ENCODE assay signal across 8 cellular contexts in genomic region chr4:2262145-2262943, GRCh38. TPM values are rescaled to one million over a fixed set of nuclear protein-coding genes. Genes with fewer than 3 reads are reported as not detected.
DNase-seq lines count a peak whose midpoint lies in the region; ATAC-seq and TF ChIP-seq lines count a peak whose summit lies in the region.

No MANE protein-coding gene starts in this region.

- peak overlapping the region; percentile 100 for H3K4me2 ChIP-seq in mammary epithelial cell (ENCODE audit: insufficient read depth, low read depth, low read length)

- peak; percentile 99 for DNase-seq in AG04450 (ENCODE audit: low read depth, low spot score)
- peak; percentile 99 for DNase-seq in NCI-H2196 treated with DMSO at 0.1 percent for 48 hours (lab: John Stamatoyannopoulos, UW; ENCODE audit: unreplicated experiment)
- peak; percentile 99 for DNase-seq in WERI-Rb-1
- peak; percentile 100 for DNase-seq in mammary epithelial cell

- H3K27me3 ChIP-seq in AG04450 (ENCODE audit: control insufficient read depth, insufficient read depth, low read length) (no peaks in the 10 kb centered on the region), WERI-Rb-1 (ENCODE audit: insufficient read depth, low read depth, severe bottlenecking) (no peaks in the 10 kb centered on the region), mammary epithelial cell (ENCODE audit: insufficient read depth, low read length) (no peaks in the 10 kb centered on the region), iPS-20b (ENCODE audit: insufficient read depth, low read length) (peaks cover 4% of the 10 kb centered on the region; the same call in 1 of the 2 replicates), skeletal muscle tissue (ENCODE audit: control insufficient read depth in 3 of 3, insufficient read depth in 3 of 3, low read length in 3 of 3) (no peaks in the 10 kb centered on the region)

- no peak overlapping the region for H3K9ac ChIP-seq in mammary epithelial cell (ENCODE audit: insufficient read depth, low read length)
- peak overlapping the region; percentile 72; the same call in 1 of the 2 replicates for H3K9ac ChIP-seq in iPS-20b (ENCODE audit: low read depth, low read length)
- H3K9ac ChIP-seq in skeletal muscle tissue (ENCODE audit: low read depth in 1 of 3, low read length in 3 of 3), result peak overlapping the region; percentile 87 to 96 (median 94)

- CTCF ChIA-PET in AG04450 (lab: Charles Lee), result no interaction called here
- CTCF ChIA-PET in mammary epithelial cell (lab: Charles Lee; ENCODE audit: low non-redundant PET), result interaction anchor here (0.5 to 0.6 kb wide), 2 partner anchors 130 to 681 kb away, joined by 3 read pairs; no protein-coding TSS in a partner anchor

- WGBS in mammary epithelial cell (ENCODE audit: low coverage, missing lambda C conversion rate), result 4% methylated on average over 21 of the region's 98 CpGs

- peaks cover 34% of the 10 kb centered on the region for H3K36me3 ChIP-seq in WERI-Rb-1
- no peaks in the 10 kb centered on the region for H3K36me3 ChIP-seq in mammary epithelial cell (ENCODE audit: insufficient read depth, low read length)
- no peaks in the 10 kb centered on the region for H3K36me3 ChIP-seq in iPS-20b (ENCODE audit: insufficient read depth, low read depth, low read length)
- peaks cover 9 to 14% (median 9%) of the 10 kb centered on the region in 3 donors for H3K36me3 ChIP-seq in skeletal muscle tissue (ENCODE audit: control insufficient read depth in 3 of 3, insufficient read depth in 3 of 3, low read length in 3 of 3)

- intact Hi-C loops in mammary epithelial cell (cut with micrococcal nuclease), result loop anchor here (1.0 kb wide), 1 partner anchor 20 kb away; the partner anchor contains the start of genes HAUS3 and POLN

- H3K4me1 ChIP-seq in mammary epithelial cell (ENCODE audit: insufficient read depth, low read length), result peaks cover 18% of the 10 kb centered on the region
- no peaks in the 10 kb centered on the region for H3K4me1 ChIP-seq in iPS-20b (ENCODE audit: insufficient read depth, low read length)
- peaks cover 69 to 80% (median 80%) of the 10 kb centered on the region in 3 donors for H3K4me1 ChIP-seq in skeletal muscle tissue (ENCODE audit: control insufficient read depth in 3 of 3, insufficient read depth in 3 of 3, low read length in 3 of 3)

- dilution Hi-C loops in mammary epithelial cell (cut with HindIII; ENCODE audit: low sequenced_read_pairs), result loop anchor here (5.0 kb wide), 1 partner anchor 40 kb away; no protein-coding TSS in a partner anchor

- no peaks in the 10 kb centered on the region for H4K20me1 ChIP-seq in mammary epithelial cell (ENCODE audit: insufficient read depth, low read length)

- no TSS peak for BruUV-seq in mammary epithelial cell (replicated peaks; lab: Mats Ljungman, UMichigan)

- ATAC-seq in GM18907 (IDR thresholded peaks at IDR 0.05; ENCODE audit: unreplicated experiment), result peak; percentile 91
- ATAC-seq in HG03139 (IDR thresholded peaks at IDR 0.05; ENCODE audit: unreplicated experiment), result peak; percentile 85

- no peak for TF ChIP-seq CTCF in AG04450 (IDR thresholded peaks at IDR 0.05; ENCODE audit: low read depth, low read length)
- TF ChIP-seq CTCF in WERI-Rb-1 (IDR thresholded peaks at IDR 0.05; ENCODE audit: low read depth, low read length), result no peak
- no peak for TF ChIP-seq CTCF in mammary epithelial cell (conservative IDR thresholded peaks at IDR 0.05 in 1 of 2, IDR thresholded peaks at IDR 0.05 in 1 of 2; ENCODE audit: extremely low read depth in 1 of 2, insufficient read depth in 1 of 2, low read depth in 1 of 2, low read length in 2 of 2)

- H3K9me3 ChIP-seq in AG04450 (ENCODE audit: control insufficient read depth, insufficient read depth, low read length) (no peaks in the 10 kb centered on the region; the same call in 1 of the 2 replicates), WERI-Rb-1 (ENCODE audit: severe bottlenecking) (no peaks in the 10 kb centered on the region), mammary epithelial cell (replicated peaks; ENCODE audit: insufficient read depth, low read length) (no peaks in the 10 kb centered on the region), iPS-20b (ENCODE audit: insufficient read depth, low read depth, low read length) (no peaks in the 10 kb centered on the region), skeletal muscle tissue (ENCODE audit: control insufficient read depth in 3 of 3, low read length in 3 of 3) (no peaks in the 10 kb centered on the region)

- in situ Hi-C loops in mammary epithelial cell (cut with MboI; ENCODE audit: low sequenced_read_pairs in 2 of 2), result no loop called here

- H2AFZ ChIP-seq in mammary epithelial cell (ENCODE audit: low read depth, low read length), result peak overlapping the region; percentile 94

- peaks cover 36% of the 10 kb centered on the region for H3K79me2 ChIP-seq in mammary epithelial cell (ENCODE audit: insufficient read depth, low read length)

- POLR2A ChIA-PET in AG04450 (lab: Yijun Ruan, JAX), result interaction anchor here (0.5 to 1.5 kb wide), 23 partner anchors 9 to 343 kb away, joined by 3 to 10 read pairs (median 4); partner anchors contain the start of genes HAUS3, POLN and RNF4

- H3K4me3 ChIP-seq in AG04450 (ENCODE audit: low read depth, low read length), result peak overlapping the region; percentile 66
- H3K4me3 ChIP-seq in WERI-Rb-1 (ENCODE audit: low read depth, low read length), result peak overlapping the region; percentile 47
- peak overlapping the region; percentile 37 to 80 (median 52) for H3K4me3 ChIP-seq in mammary epithelial cell (replicated peaks in 1 of 3; ENCODE audit: insufficient read depth in 1 of 3, low read depth in 2 of 3, low read length in 3 of 3)
- peak overlapping the region; percentile 66; the same call in 1 of the 2 replicates for H3K4me3 ChIP-seq in iPS-20b (ENCODE audit: low read length)
- H3K4me3 ChIP-seq in skeletal muscle tissue (ENCODE audit: low read length in 3 of 3), result peak overlapping the region; percentile 72 to 85 (median 81)

- H3K27ac ChIP-seq in AG04450 (ENCODE audit: low read depth, low read length), result peak overlapping the region; percentile 87
- peak overlapping the region; percentile 93 for H3K27ac ChIP-seq in WERI-Rb-1
- no peak overlapping the region for H3K27ac ChIP-seq in mammary epithelial cell (ENCODE audit: insufficient read depth, low read depth, low read length)
- H3K27ac ChIP-seq in iPS-20b (ENCODE audit: low read length), result no peak overlapping the region
- H3K27ac ChIP-seq in skeletal muscle tissue (ENCODE audit: low read depth, low read length), result peak overlapping the region; percentile 93

RNA-seq across cellular contexts. Expression of gene MXD4, which starts 0.4 kb away (rescaled TPM):
- polyA plus RNA-seq in AG04450 (2011; rRNA removed) (46.0 and 59.5 TPM in 2 replicates), mammary epithelial cell (17.8 TPM)
- 45.4 and 58.6 TPM in 2 replicates for polyA minus RNA-seq in AG04450 (2011; rRNA and poly(A)+ RNA removed)
- total RNA-seq in mammary epithelial cell (10 to 100 TPM; 26.0 to 36.8 TPM), skeletal muscle tissue (21.4 TPM)
- polyA minus RNA-seq in mammary epithelial cell, result 12.4 TPM

RNA-seq across cellular contexts. Expression of gene HAUS3, which starts 20.4 kb away (rescaled TPM):
- polyA plus RNA-seq in AG04450 (2011; rRNA removed), result 3.1 and 6.0 TPM in 2 replicates
- 1.9 and 2.6 TPM in 2 replicates for polyA minus RNA-seq in AG04450 (2011; rRNA and poly(A)+ RNA removed)
- total RNA-seq in mammary epithelial cell, result 10 to 100 TPM in 1 of 2 donors, 1 to 10 TPM in 1; 9.2 to 12.8 TPM
- 4.2 TPM for polyA plus RNA-seq in mammary epithelial cell
- 3.5 TPM for polyA minus RNA-seq in mammary epithelial cell
- total RNA-seq in skeletal muscle tissue, result 6.8 TPM

RNA-seq across cellular contexts. Expression of gene POLN, which starts 20.4 kb away (rescaled TPM):
- polyA plus RNA-seq in AG04450 (2011; rRNA removed), result 0.35 and 0.42 TPM in 2 replicates
- polyA minus RNA-seq in AG04450 (2011; rRNA and poly(A)+ RNA removed), result 0.32 and 1.1 TPM in 2 replicates
- total RNA-seq in mammary epithelial cell, result under 1 TPM; 0.42 to 0.83 TPM
- 0.18 TPM for polyA plus RNA-seq in mammary epithelial cell
- polyA minus RNA-seq in mammary epithelial cell, result not detected
- 4.2 TPM for total RNA-seq in skeletal muscle tissue

Comparison
In these comparisons a context has a peak if more than half of its experiments do, and no peak if none do; other contexts are left out.
1. H3K27ac ChIP-seq: peak in AG04450 (single experiment), WERI-Rb-1 (single experiment) and skeletal muscle tissue (single experiment); none in mammary epithelial cell (single experiment) and iPS-20b (single experiment).
2. Peak in every context shown above with its lines, with median percentiles within 50 percentile points of each other: DNase-seq and H3K4me3 ChIP-seq.